ENCODE assay signal across 8 cellular contexts in genomic region chr18:3453540-3454364, GRCh38. TPM values are rescaled to one million over a fixed set of nuclear protein-coding genes. Genes with fewer than 3 reads are reported as not detected.
DNase-seq lines count a peak whose midpoint lies in the region; ATAC-seq and TF ChIP-seq lines count a peak whose summit lies in the region.

No MANE protein-coding gene starts in this region.

- H4K91ac ChIP-seq in neuronal stem cell (ENCODE audit: low read depth, low read length, poor library complexity) = no peak overlapping the region

- no peak overlapping the region for H3K23ac ChIP-seq in neuronal stem cell (ENCODE audit: low read depth, low read length, poor library complexity)

- H3K79me1 ChIP-seq in neuronal stem cell (ENCODE audit: low read depth, low read length) = peaks cover 1% of the 10 kb centered on the region

- H3K4me2 ChIP-seq in neuronal stem cell (ENCODE audit: insufficient read depth, low read length, poor library complexity, severe bottlenecking) = peak overlapping the region; percentile 60

- TF ChIP-seq CTCF in fibroblast of pulmonary artery (IDR thresholded peaks at IDR 0.05; ENCODE audit: low read length, missing control alignments) = no peak

- peaks cover 9 to 17% of the 10 kb centered on the region in 2 donors for H3K4me1 ChIP-seq in neuronal stem cell (ENCODE audit: control insufficient read depth in 2 of 2, insufficient read depth in 1 of 2, low read depth in 1 of 2, low read length in 2 of 2)

- no peak for ATAC-seq in GM18907 (IDR thresholded peaks at IDR 0.05; ENCODE audit: unreplicated experiment)

- WGBS in neuronal stem cell (ENCODE audit: extremely low coverage in 2 of 2, insufficient read length in 2 of 2, insufficient replicate concordance in 1 of 2), 2 donors = no CpG with 5 or more reads among the region's 21 CpGs

- no peak overlapping the region for H3K14ac ChIP-seq in neuronal stem cell (ENCODE audit: low read length)

- no peak overlapping the region for H2BK120ac ChIP-seq in neuronal stem cell (ENCODE audit: low read depth, low read length)

- H3K4me3 ChIP-seq in fibroblast of pulmonary artery (replicated peaks; ENCODE audit: low read depth, low read length) (peak overlapping the region; percentile 83), neuronal stem cell (ENCODE audit: low read length in 2 of 2) (peak overlapping the region; percentile 69 to 95)

- no peak overlapping the region for H2AFZ ChIP-seq in neuronal stem cell (ENCODE audit: low read length)

- peaks cover 0 to 19% of the 10 kb centered on the region in 2 donors for H3K9me3 ChIP-seq in neuronal stem cell (replicated peaks in 1 of 2; ENCODE audit: control insufficient read depth in 2 of 2, insufficient read depth in 1 of 2, low read depth in 1 of 2, low read length in 2 of 2)

- no peak overlapping the region for H2AK5ac ChIP-seq in neuronal stem cell (ENCODE audit: low read depth, low read length)

- no peak overlapping the region for H2BK15ac ChIP-seq in neuronal stem cell (ENCODE audit: low read length)

- no peaks in the 10 kb centered on the region for H3K27me3 ChIP-seq in neuronal stem cell (ENCODE audit: control insufficient read depth in 3 of 3, insufficient read depth in 3 of 3, low read depth in 1 of 3, low read length in 3 of 3)

- no peak overlapping the region for H3K18ac ChIP-seq in neuronal stem cell (ENCODE audit: low read length)

- peak; percentile 98 for DNase-seq in GM04503 (ENCODE audit: low read depth)
- DNase-seq in M059J (ENCODE audit: low read depth) = peak; percentile 95
- peak; percentile 36 to 56 for DNase-seq in activated T-cell treated with anti-CD3 and anti-CD28 coated beads, Interleukin-2, amount 50 U/mL, for 48 hours
- peak; percentile 98 for DNase-seq in fibroblast of pulmonary artery (ENCODE audit: low read depth)
- DNase-seq in neuronal stem cell (ENCODE audit: low spot score) = peak; percentile 61
- no peak for DNase-seq in inferior parietal cortex (ENCODE audit: extremely low spot score)
- no peak for DNase-seq in NCI-H187 (lab: John Stamatoyannopoulos, UW)

- no peak overlapping the region for H3K9ac ChIP-seq in neuronal stem cell (ENCODE audit: low read depth, low read length, poor library complexity)

- peak overlapping the region; percentile 91 for H3K27ac ChIP-seq in neuronal stem cell (replicated peaks; ENCODE audit: low read length)

- H3K4ac ChIP-seq in neuronal stem cell (ENCODE audit: low read length) = no peak overlapping the region

- H3K36me3 ChIP-seq in neuronal stem cell (replicated peaks in 1 of 2; ENCODE audit: control insufficient read depth in 2 of 2, insufficient read depth in 2 of 2, low read length in 2 of 2) = peaks cover 13 to 36% of the 10 kb centered on the region in 2 donors

- no peak overlapping the region for H2BK5ac ChIP-seq in neuronal stem cell (ENCODE audit: low read length)

- no peak overlapping the region for H4K8ac ChIP-seq in neuronal stem cell (ENCODE audit: low read depth, low read length)

- no peak overlapping the region for H2BK12ac ChIP-seq in neuronal stem cell (ENCODE audit: low read length)

RNA-seq across cellular contexts. Expression of gene TGIF1, which starts 3.8 kb away (rescaled TPM):
- total RNA-seq in M059J (2014; rRNA removed; shearing (Covaris generic)) = 113 and 126 TPM in 2 replicates
- 85.8 TPM for polyA plus RNA-seq in neuronal stem cell (2013, experiment 1 of 2)
- polyA plus RNA-seq in neuronal stem cell (2013, experiment 2 of 2) = 86.4 TPM

Comparison
In these comparisons a context has a peak if more than half of its experiments do, and no peak if none do; other contexts are left out.
1. DNase-seq: peak in GM04503 (single experiment), M059J (single experiment), activated T-cell treated with anti-CD3 and anti-CD28 coated beads, Interleukin-2, amount 50 U/mL, for 48 hours (2 of 2), fibroblast of pulmonary artery (single experiment) and neuronal stem cell (single experiment); none in inferior parietal cortex (single experiment) and NCI-H187 (0 of 2).